29 cellular contexts compared by ENCODE assay signal in the genomic region with DNA sequence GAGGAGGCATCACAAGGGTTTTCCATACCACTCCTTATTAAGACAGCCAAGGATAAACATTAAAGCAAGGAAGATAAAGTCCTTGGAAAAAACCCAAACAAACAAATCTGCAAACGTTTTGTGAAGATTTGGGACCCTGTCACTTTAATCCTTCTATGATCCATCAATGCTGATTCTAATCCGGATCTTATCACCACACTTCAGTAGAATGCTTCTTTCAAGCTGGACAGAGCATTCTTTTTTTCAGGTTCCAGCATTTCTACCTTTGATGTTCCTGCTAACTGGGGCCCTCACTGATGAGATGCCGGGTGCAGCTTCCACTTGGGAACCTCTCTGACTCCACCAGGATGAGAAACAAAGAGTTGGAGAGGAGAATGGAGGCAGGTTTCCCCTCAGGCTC.
"Had no signal": no experiment of that assay in that cellular context is flagged by ENCODE, and none has a peak within 500 bp of the region (broad histone marks: within the 10 kb centered on the region; RNA-seq: fewer than 3 reads in every experiment).

No MANE protein-coding gene starts in this region.

- H3K36me3 Mint-ChIP-seq: natural killer cell treated with Interleukin-12 subunit alpha and Interleukin-12 subunit beta and Interleukin-15 and Interleukin-18, amount 100 ng/mL, for 72 hours; stimulated activated effector memory CD8-positive, alpha-beta T cell treated with anti-CD3 and anti-CD28 coated beads, Interleukin-12 subunit alpha, Interleukin-12 subunit beta, amount 100 ng/mL, for 72 hours had no signal

- H3K4me3 Mint-ChIP-seq: naive thymus-derived CD8-positive, alpha-beta T cell; natural killer cell treated with Interleukin-12 subunit alpha and Interleukin-12 subunit beta and Interleukin-15 and Interleukin-18, amount 100 ng/mL, for 72 hours; nephron progenitor cell; neural crest cell; stimulated activated effector memory CD8-positive, alpha-beta T cell treated with anti-CD3 and anti-CD28 coated beads, Interleukin-12 subunit alpha, Interleukin-12 subunit beta, amount 100 ng/mL, for 72 hours; stimulated activated naive B cell treated with anti-CD40 and anti-IgM and Interleukin-4, amounts not matched to agents 10 μg/mL and 1 μg/mL and 100 μg/mL, for 72 hours; stimulated activated naive CD8-positive, alpha-beta T cell treated with anti-CD3 and anti-CD28 coated beads, Interleukin-15, Interleukin-2, amounts not matched to agents 100 ng/mL and 50 ng/mL, for 24 hours had no signal

- H3K4me3 ChIP-seq: ovary, psoas muscle, right lobe of liver, sigmoid colon, stomach, thoracic aorta, thyroid gland, tibial nerve, upper lobe of left lung, uterus had no signal

- DNase-seq: naive thymus-derived CD8-positive, alpha-beta T cell; nephron progenitor cell; nucleus accumbens; ovary; posterior cingulate gyrus; psoas muscle; right cardiac atrium; right lobe of liver; sigmoid colon; small intestine; stimulated activated CD4-positive, alpha-beta T cell treated with anti-CD3 and anti-CD28 coated beads, Interleukin-15, amount 100 ng/mL, for 24 hours; stimulated activated CD4-positive, alpha-beta T cell treated with anti-CD3 and anti-CD28 coated beads, Interleukin-2, amount 100 ng/mL, for 24 hours; stimulated activated CD4-positive, alpha-beta T cell treated with anti-CD3 and anti-CD28 coated beads, Interleukin-2, amount 100 ng/mL, for 48 hours; stimulated activated CD4-positive, alpha-beta T cell treated with anti-CD3 and anti-CD28 coated beads, Interleukin-4, amount 100 ng/mL, for 24 hours; stimulated activated naive B cell treated with anti-CD40 and anti-IgM and Interleukin-4, amounts not matched to agents 10 μg/mL and 1 μg/mL and 100 μg/mL, for 72 hours; stimulated activated naive CD4-positive, alpha-beta T cell treated with Interleukin-2 at 50 U/mL for 16 hours; stomach; thyroid gland; trophoblast cell; upper lobe of left lung; uterus had no signal

- ATAC-seq: naive thymus-derived CD8-positive, alpha-beta T cell; natural killer cell treated with Interleukin-12 subunit alpha and Interleukin-12 subunit beta and Interleukin-15 and Interleukin-18, amount 100 ng/mL, for 72 hours; psoas muscle; right cardiac atrium; stimulated activated effector memory CD8-positive, alpha-beta T cell treated with anti-CD3 and anti-CD28 coated beads, Interleukin-12 subunit alpha, Interleukin-12 subunit beta, amount 100 ng/mL, for 72 hours; stimulated activated naive B cell treated with anti-CD40 and anti-IgM and Interleukin-4, amounts not matched to agents 10 μg/mL and 1 μg/mL and 100 μg/mL, for 72 hours had no signal

- H3K9me3 Mint-ChIP-seq: natural killer cell treated with Interleukin-12 subunit alpha and Interleukin-12 subunit beta and Interleukin-15 and Interleukin-18, amount 100 ng/mL, for 72 hours; stimulated activated effector memory CD8-positive, alpha-beta T cell treated with anti-CD3 and anti-CD28 coated beads, Interleukin-12 subunit alpha, Interleukin-12 subunit beta, amount 100 ng/mL, for 72 hours; stimulated activated naive CD8-positive, alpha-beta T cell treated with anti-CD3 and anti-CD28 coated beads, Interleukin-15, Interleukin-2, amounts not matched to agents 100 ng/mL and 50 ng/mL, for 24 hours had no signal

- H3K27me3 Mint-ChIP-seq: stimulated activated naive CD8-positive, alpha-beta T cell treated with anti-CD3 and anti-CD28 coated beads, Interleukin-15, Interleukin-2, amounts not matched to agents 100 ng/mL and 50 ng/mL, for 24 hours had no signal

- H3K27me3 ChIP-seq: neutrophil, ovary, right lobe of liver, sigmoid colon, stomach, thyroid gland, tibial nerve, upper lobe of left lung, uterus had no signal

- H3K27ac Mint-ChIP-seq: natural killer cell treated with Interleukin-12 subunit alpha and Interleukin-12 subunit beta and Interleukin-15 and Interleukin-18, amount 100 ng/mL, for 72 hours; nephron progenitor cell; progenitor cell of endocrine pancreas; stimulated activated effector memory CD8-positive, alpha-beta T cell treated with anti-CD3 and anti-CD28 coated beads, Interleukin-12 subunit alpha, Interleukin-12 subunit beta, amount 100 ng/mL, for 72 hours; stimulated activated naive B cell treated with anti-CD40 and anti-IgM and Interleukin-4, amounts not matched to agents 10 μg/mL and 1 μg/mL and 100 μg/mL, for 72 hours; stimulated activated naive CD8-positive, alpha-beta T cell treated with anti-CD3 and anti-CD28 coated beads, Interleukin-15, Interleukin-2, amounts not matched to agents 100 ng/mL and 50 ng/mL, for 24 hours had no signal

- H3K4me1 Mint-ChIP-seq: stimulated activated effector memory CD8-positive, alpha-beta T cell treated with anti-CD3 and anti-CD28 coated beads, Interleukin-12 subunit alpha, Interleukin-12 subunit beta, amount 100 ng/mL, for 72 hours; stimulated activated naive B cell treated with anti-CD40 and anti-IgM and Interleukin-4, amounts not matched to agents 10 μg/mL and 1 μg/mL and 100 μg/mL, for 72 hours had no signal

- FAIRE-seq: small intestine had no signal

- H3K36me3 ChIP-seq: neutrophil, ovary, right lobe of liver, sigmoid colon, stomach, thoracic aorta, thyroid gland, tibial nerve, upper lobe of left lung, uterus had no signal
